In the genomic region with DNA sequence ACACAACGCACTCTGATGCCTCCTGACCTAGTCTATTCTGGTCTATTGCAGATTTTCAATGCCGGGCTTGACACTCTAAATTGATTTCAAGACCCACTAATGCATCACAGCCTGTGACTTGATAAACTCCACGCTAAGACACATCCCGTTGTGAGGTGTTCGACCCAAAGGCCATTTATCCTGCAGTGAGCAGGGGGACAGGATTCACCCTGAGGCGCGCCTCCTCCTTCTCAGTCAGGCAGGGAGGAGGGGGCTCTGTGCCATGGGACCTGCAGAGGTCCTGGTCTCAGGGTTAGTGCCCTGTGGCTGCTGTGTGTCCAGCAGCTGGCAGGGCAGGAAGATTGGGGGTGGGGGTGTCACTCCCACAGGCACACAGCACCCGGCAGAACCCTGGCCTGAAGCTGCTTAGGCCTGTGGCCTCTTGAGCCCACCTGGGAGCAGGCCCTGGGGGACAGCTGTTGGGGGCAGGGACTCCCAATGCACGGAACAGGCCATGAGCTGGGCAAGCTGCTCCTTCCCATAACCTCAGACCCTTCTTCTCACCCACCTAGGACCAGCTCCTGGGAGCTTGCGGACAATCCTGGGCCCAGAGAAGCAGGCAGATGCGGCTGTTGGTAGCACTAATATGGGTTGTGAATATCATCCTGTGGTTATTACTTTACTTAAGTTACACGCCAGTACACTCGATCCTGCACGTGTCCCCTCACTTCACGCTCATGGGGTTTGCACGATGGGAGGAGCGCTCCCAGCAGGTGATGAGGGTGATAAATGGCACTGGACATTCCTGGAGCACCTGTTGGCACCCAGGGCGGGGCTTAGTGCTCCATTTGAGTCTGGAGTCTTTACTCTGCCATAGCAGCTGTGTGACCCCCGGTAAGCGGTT, we compare ENCODE assay signal across 24 cellular contexts.
"Had no signal": no experiment of that assay in that cellular context is flagged by ENCODE, and none has a peak within 500 bp of the region (broad histone marks: within the 10 kb centered on the region; RNA-seq: fewer than 3 reads in every experiment).

No MANE protein-coding gene starts in this region.

- ATAC-seq: esophagus mucosa; gastrocnemius medialis; left colon; left ventricle myocardium superior; sciatic nerve; stimulated activated memory B cell treated with anti-CD40 and anti-IgM and Interleukin-4, amounts not matched to agents 10 μg/mL and 1 μg/mL and 100 μg/mL, for 72 hours had no signal

- H3K36me3 ChIP-seq: gastrocnemius medialis, ovary, spleen, thoracic aorta, upper lobe of left lung, vagina had no signal

- H3K9me3 Mint-ChIP-seq: naive B cell; nephron; stimulated activated memory B cell treated with anti-CD40 and anti-IgM and Interleukin-4, amounts not matched to agents 10 μg/mL and 1 μg/mL and 100 μg/mL, for 72 hours; stimulated activated naive CD8-positive, alpha-beta T cell treated with anti-CD3 and anti-CD28 coated beads, Interleukin-15, Interleukin-2, amounts not matched to agents 100 ng/mL and 50 ng/mL, for 24 hours had no signal

- H3K27me3 Mint-ChIP-seq: stimulated activated naive CD8-positive, alpha-beta T cell treated with anti-CD3 and anti-CD28 coated beads, Interleukin-15, Interleukin-2, amounts not matched to agents 100 ng/mL and 50 ng/mL, for 24 hours had no signal

- H3K27me3 ChIP-seq: ovary, upper lobe of left lung, vagina had no signal

- DNase-seq: cerebellar nuclear complex; cortex of kidney; dorsolateral prefrontal cortex; effector CD8-positive, alpha-beta T cell; gastrocnemius medialis; left colon; left ventricle myocardium superior; mesenchymal stem cell; midbrain; naive B cell; ovary; spleen; stimulated activated CD4-positive, alpha-beta T cell treated with anti-CD3 and anti-CD28 coated beads, Interleukin-15, amount 100 ng/mL, for 24 hours; stimulated activated CD4-positive, alpha-beta T cell treated with anti-CD3 and anti-CD28 coated beads, Interleukin-1b, Interleukin-23, amount 100 ng/mL, for 48 hours; stimulated activated CD4-positive, alpha-beta T cell treated with anti-CD3 and anti-CD28 coated beads, Interleukin-4, amount 100 ng/mL, for 24 hours had no signal

- H3K4me1 ChIP-seq: gastrocnemius medialis, spleen, upper lobe of left lung had no signal

- H3K9me3 ChIP-seq: gastrocnemius medialis, ovary, spleen, thoracic aorta, upper lobe of left lung, vagina had no signal

- H3K4me3 Mint-ChIP-seq: naive B cell; nephron; stimulated activated memory B cell treated with anti-CD40 and anti-IgM and Interleukin-4, amounts not matched to agents 10 μg/mL and 1 μg/mL and 100 μg/mL, for 72 hours; stimulated activated naive CD8-positive, alpha-beta T cell treated with anti-CD3 and anti-CD28 coated beads, Interleukin-15, Interleukin-2, amounts not matched to agents 100 ng/mL and 50 ng/mL, for 24 hours had no signal

- H3K27ac Mint-ChIP-seq: naive B cell; nephron; stimulated activated memory B cell treated with anti-CD40 and anti-IgM and Interleukin-4, amounts not matched to agents 10 μg/mL and 1 μg/mL and 100 μg/mL, for 72 hours; stimulated activated naive CD8-positive, alpha-beta T cell treated with anti-CD3 and anti-CD28 coated beads, Interleukin-15, Interleukin-2, amounts not matched to agents 100 ng/mL and 50 ng/mL, for 24 hours had no signal

- H3K4me3 ChIP-seq: dorsolateral prefrontal cortex, gastrocnemius medialis, lung, ovary, spleen, thoracic aorta, upper lobe of left lung, vagina had no signal

- H3K36me3 Mint-ChIP-seq: naive B cell; stimulated activated memory B cell treated with anti-CD40 and anti-IgM and Interleukin-4, amounts not matched to agents 10 μg/mL and 1 μg/mL and 100 μg/mL, for 72 hours had no signal

- H3K27ac ChIP-seq: dorsolateral prefrontal cortex, gastrocnemius medialis, ovary, spleen, thoracic aorta, upper lobe of left lung, vagina had no signal
